In genomic region chr12:125135906-125136305, GRCh38 we compare ENCODE assay signal across 35 cellular contexts.
"Had no signal": no experiment of that assay in that cellular context is flagged by ENCODE, and none has a peak within 500 bp of the region (broad histone marks: within the 10 kb centered on the region; RNA-seq: fewer than 3 reads in every experiment).

No MANE protein-coding gene starts in this region.

- DNase-seq: Karpas-422, Kasumi-1, MG63, MM.1S, MV-4-11, NCI-H1048, NCI-H1092, NCI-H1092 treated with DMSO at 0.1 percent for 48 hours, NCI-H1105, NCI-H1105 treated with DMSO at 0.1 percent for 48 hours, NCI-H1417, NCI-H1417 treated with DMSO at 0.1 percent for 48 hours, NCI-H1436, NCI-H1436 treated with DMSO at 0.1 percent for 48 hours, NCI-H146, NCI-H1694, NCI-H1694 treated with DMSO at 0.1 percent for 48 hours, NCI-H187, NCI-H187 treated with DMSO at 0.1 percent for 48 hours, NCI-H1930, NCI-H2029, NCI-H2029 treated with DMSO at 0.1 percent for 48 hours, NCI-H2081, NCI-H2081 treated with DMSO at 0.1 percent for 48 hours, NCI-H2107, NCI-H2171, NCI-H2171 treated with DMSO at 0.1 percent for 48 hours, NCI-H2227 treated with DMSO at 0.1 percent for 48 hours, NCI-H226, NCI-H345, NCI-H446, NCI-H446 treated with DMSO at 0.1 percent for 48 hours, NCI-H510A, NCI-H510A treated with DMSO at 0.1 percent for 48 hours, NCI-H524 had no signal

- H3K4me3 ChIP-seq: MG63 had no signal

- H3K36me3 ChIP-seq: MG63 had no signal

- H3K27me3 ChIP-seq: MG63 had no signal

- H3K9me3 ChIP-seq: MG63 had no signal
